ENCODE assay signal across 32 cellular contexts in genomic region chr7:25194036-25194435, GRCh38. TPM values are rescaled to one million over a fixed set of nuclear protein-coding genes. Genes with fewer than 3 reads are reported as not detected.
"Had no signal": no experiment of that assay in that cellular context is flagged by ENCODE, and none has a peak within 500 bp of the region (broad histone marks: within the 10 kb centered on the region; RNA-seq: fewer than 3 reads in every experiment).

No MANE protein-coding gene starts in this region.

- H3K27ac ChIP-seq: ascending aorta, cardiac muscle cell, VCaP had no signal

- H3K36me3 ChIP-seq: ascending aorta, cardiac muscle cell had no signal

- H3K27me3 ChIP-seq: ascending aorta, cardiac muscle cell had no signal

- DNase-seq: activated B cell treated with CpG ODN at 0.5 μM for 24 hours; activated CD4-positive, alpha-beta memory T cell treated with anti-CD3 and anti-CD28 coated beads, Interleukin-2, amount 10 ng/mL, durations not matched to agents 7 days and 5 days; activated CD4-positive, alpha-beta T cell treated with anti-CD3 and anti-CD28 coated beads for 4 hours; activated CD4-positive, alpha-beta T cell treated with anti-CD3 and anti-CD28 coated beads, Interleukin-2, amount 10 ng/mL, durations not matched to agents 24 days and 14 days; activated CD4-positive, alpha-beta T cell treated with anti-CD3 and anti-CD28 coated beads, Interleukin-2, amount 50 U/mL, for 48 hours; activated CD4-positive, CD25-positive, alpha-beta regulatory T cell treated with anti-CD3 and anti-CD28 coated beads, Interleukin-2, amount 50 U/mL, for 72 hours; activated CD8-positive, alpha-beta memory T cell treated with anti-CD3 and anti-CD28 coated beads for 24 hours; activated CD8-positive, alpha-beta memory T cell treated with anti-CD3 and anti-CD28 coated beads, Interleukin-2, amount 10 ng/mL, durations not matched to agents 7 days and 5 days; activated CD8-positive, alpha-beta memory T cell treated with anti-CD3 and anti-CD28 coated beads, Interleukin-2, amount 50 U/mL, for 48 hours; activated CD8-positive, alpha-beta T cell treated with anti-CD3 and anti-CD28 coated beads, Interleukin-2, amount 10 ng/mL, durations not matched to agents 7 days and 5 days; activated effector memory CD4-positive, alpha-beta T cell treated with Interleukin-2 at 50 U/mL for 16 hours; activated gamma-delta T cell; activated naive CD4-positive, alpha-beta T cell treated with anti-CD3 and anti-CD28 coated beads, Interleukin-2, amount 10 ng/mL, durations not matched to agents 7 days and 5 days; activated naive CD4-positive, alpha-beta T cell treated with Interleukin-2 at 50 U/mL for 16 hours; activated naive CD8-positive, alpha-beta T cell treated with anti-CD3 and anti-CD28 coated beads, Interleukin-2, amount 10 ng/mL, durations not matched to agents 7 days and 5 days; activated naive CD8-positive, alpha-beta T cell treated with anti-CD3 and anti-CD28 coated beads, Interleukin-2, amount 50 U/mL, for 24 hours; activated T-cell treated with anti-CD3 and anti-CD28 coated beads, Interleukin-2, amount 50 U/mL, for 24 hours; activated T-cell treated with anti-CD3 and anti-CD28 coated beads, Interleukin-2, amount 50 U/mL, for 48 hours; amygdala; anterior cingulate cortex; caudate nucleus; cerebellar nuclear complex; T-helper 1 cell; T-helper 2 cell; T-helper 9 cell had no signal

- H3K4me3 ChIP-seq: ascending aorta, cardiac muscle cell had no signal

- H3K4me1 ChIP-seq: ascending aorta had no signal

- H3K9me3 ChIP-seq: ascending aorta had no signal

- ATAC-seq: activated CD8-positive, alpha-beta memory T cell treated with anti-CD3 and anti-CD28 coated beads, Interleukin-2, amount 10 ng/mL, durations not matched to agents 7 days and 5 days; activated CD8-positive, alpha-beta T cell treated with anti-CD3 and anti-CD28 coated beads, Interleukin-2, amount 10 ng/mL, durations not matched to agents 7 days and 5 days; activated naive CD8-positive, alpha-beta T cell treated with anti-CD3 and anti-CD28 coated beads, Interleukin-2, amount 50 U/mL, for 24 hours had no signal

- FAIRE-seq: bronchial epithelial cell, TTC549 had no signal

RNA-seq across cellular contexts. Expression of gene NPVF, which starts 34.2 kb away (rescaled TPM):
- total RNA-seq: activated B cell treated with CpG ODN at 0.5 μM for 24 hours; activated CD4-positive, alpha-beta memory T cell treated with anti-CD3 and anti-CD28 coated beads, Interleukin-2, amount 10 ng/mL, durations not matched to agents 7 days and 5 days; activated CD4-positive, alpha-beta T cell treated with anti-CD3 and anti-CD28 coated beads, Interleukin-2, amount 10 ng/mL, durations not matched to agents 24 days and 14 days; activated CD8-positive, alpha-beta memory T cell treated with anti-CD3 and anti-CD28 coated beads, Interleukin-2, amount 10 ng/mL, durations not matched to agents 7 days and 5 days; activated CD8-positive, alpha-beta T cell treated with anti-CD3 and anti-CD28 coated beads, Interleukin-2, amount 10 ng/mL, durations not matched to agents 7 days and 5 days; activated naive CD8-positive, alpha-beta T cell treated with anti-CD3 and anti-CD28 coated beads, Interleukin-2, amount 10 ng/mL, durations not matched to agents 7 days and 5 days; activated T-helper 2 cell treated with anti-CD3 and anti-CD28 coated beads, Interferon-gamma antibody, Interleukin-2, Interleukin-4, amounts not matched to agents 10 μg/mL and 5 μg/mL and 100 μg/mL, durations not matched to agents 14 hours and 24 hours and 36 hours; ascending aorta; bronchial epithelial cell; cardiac muscle cell had no signal
- polyA plus RNA-seq: adipose tissue, cardiac muscle cell had no signal
